In the genomic region with DNA sequence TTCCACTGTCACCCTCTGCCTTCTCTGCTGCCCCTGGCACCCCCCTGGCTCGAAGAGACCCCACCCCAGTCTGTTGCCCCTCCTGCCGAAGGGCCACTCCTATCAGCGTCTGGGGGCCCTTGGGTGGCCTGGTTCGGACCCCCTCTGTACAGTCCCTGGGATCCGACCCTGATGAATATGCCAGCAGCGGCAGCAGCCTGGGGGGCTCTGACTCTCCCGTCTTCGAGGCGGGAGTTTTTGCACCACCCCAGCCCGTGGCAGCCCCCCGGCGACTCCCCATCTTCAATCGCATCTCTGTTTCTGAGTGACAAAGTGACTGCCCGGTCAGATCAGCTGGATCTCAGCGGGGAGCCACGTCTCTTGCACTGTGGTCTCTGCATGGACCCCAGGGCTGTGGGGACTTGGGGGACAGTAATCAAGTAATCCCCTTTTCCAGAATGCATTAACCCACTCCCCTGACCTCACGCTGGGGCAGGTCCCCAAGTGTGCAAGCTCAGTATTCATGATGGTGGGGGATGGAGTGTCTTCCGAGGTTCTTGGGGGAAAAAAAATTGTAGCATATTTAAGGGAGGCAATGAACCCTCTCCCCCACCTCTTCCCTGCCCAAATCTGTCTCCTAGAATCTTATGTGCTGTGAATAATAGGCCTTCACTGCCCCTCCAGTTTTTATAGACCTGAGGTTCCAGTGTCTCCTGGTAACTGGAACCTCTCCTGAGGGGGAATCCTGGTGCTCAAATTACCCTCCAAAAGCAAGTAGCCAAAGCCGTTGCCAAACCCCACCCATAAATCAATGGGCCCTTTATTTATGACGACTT, we compare ENCODE assay signal across 8 cellular contexts. TPM values are rescaled to one million over a fixed set of nuclear protein-coding genes. Genes with fewer than 3 reads are reported as not detected.
A peak's percentile ranks its signal among the peaks of the same experiment; 100 is the strongest.
DNase-seq lines count a peak whose midpoint lies in the region; ATAC-seq and TF ChIP-seq lines count a peak whose summit lies in the region.

No MANE protein-coding gene starts in this region.

- no peak for TF ChIP-seq CTCF in breast epithelium (IDR thresholded peaks at IDR 0.05)

- peak; percentile 46 for TF ChIP-seq POLR2A in breast epithelium (IDR thresholded peaks at IDR 0.05)

- intact Hi-C loops in breast epithelium (cut with DNase I; ENCODE audit: low total_unique reads): no loop called here

- ATAC-seq in memory B cell (ENCODE audit: low read depth) (no peak), GM21515 (IDR thresholded peaks at IDR 0.05; ENCODE audit: unreplicated experiment) (no peak)

- H3K9me3 Mint-ChIP-seq in memory B cell: no peaks in the 10 kb centered on the region

- DNase-seq in NCI-H510A treated with DMSO at 0.1 percent for 48 hours (lab: John Stamatoyannopoulos, UW): peak; percentile 55
- DNase-seq in NCI-H510A (lab: John Stamatoyannopoulos, UW): no peak
- no peak for DNase-seq in NT2/D1 (ENCODE audit: low read depth, low spot score)
- peak in 1 of 2 donors; percentile 71 for DNase-seq in breast epithelium (ENCODE audit: low spot score in 2 of 2)
- peak; percentile 50 to 58 for DNase-seq in memory B cell (ENCODE audit: low spot score in 2 of 2)
- no peak for DNase-seq in NCI-H446 (lab: John Stamatoyannopoulos, UW)
- DNase-seq in SKM-1 (lab: John Stamatoyannopoulos, UW; ENCODE audit: unreplicated experiment): no peak

- peak overlapping the region; percentile 10 for H3K9ac ChIP-seq in NT2/D1 (ENCODE audit: insufficient read length, low read depth)

- peak overlapping the region; percentile 100 for H3K27ac ChIP-seq in breast epithelium

- no peaks in the 10 kb centered on the region for H3K27me3 Mint-ChIP-seq in memory B cell

- peaks cover 23% of the 10 kb centered on the region for H3K36me3 Mint-ChIP-seq in memory B cell

- H3K4me1 ChIP-seq in NT2/D1 (ENCODE audit: insufficient read depth, insufficient read length): peaks cover 11% of the 10 kb centered on the region
- H3K4me1 ChIP-seq in breast epithelium: peaks cover 0 to 13% of the 10 kb centered on the region in 2 donors

- H3K4me3 Mint-ChIP-seq in memory B cell: peak overlapping the region; percentile 85

- no peaks in the 10 kb centered on the region for H3K27me3 ChIP-seq in NT2/D1 (ENCODE audit: insufficient read depth, insufficient read length)
- no peaks in the 10 kb centered on the region for H3K27me3 ChIP-seq in breast epithelium

- no peak overlapping the region for H3K4me3 ChIP-seq in NT2/D1 (ENCODE audit: insufficient read length, low read depth)
- peak overlapping the region; percentile 81 to 98 (median 96) for H3K4me3 ChIP-seq in breast epithelium

- H3K36me3 ChIP-seq in NT2/D1 (ENCODE audit: insufficient read depth, insufficient read length, low read length) (peaks cover 10% of the 10 kb centered on the region), breast epithelium (peaks cover 6% of the 10 kb centered on the region)

- H3K9me3 ChIP-seq in NT2/D1 (ENCODE audit: insufficient read depth, low read length) (no peaks in the 10 kb centered on the region), breast epithelium (no peaks in the 10 kb centered on the region)

- peaks cover 42% of the 10 kb centered on the region for H3K4me1 Mint-ChIP-seq in memory B cell

- H3K27ac Mint-ChIP-seq in memory B cell: peak overlapping the region; percentile 96

RNA-seq across cellular contexts. Expression of a gene that starts 2.0 kb away (rescaled TPM):
- total RNA-seq in breast epithelium: 100 to 1,000 TPM in 2 of 3 donors, 10 to 100 TPM in 1; 91.7 to 299 (median 143) TPM

RNA-seq across cellular contexts. Expression of a gene that starts 3.9 kb away (rescaled TPM):
- 10 to 100 TPM in 2 of 3 donors, 1 to 10 TPM in 1; 8.0 to 11.8 (median 10.2) TPM for total RNA-seq in breast epithelium

RNA-seq across cellular contexts. Expression of a gene that starts 17.4 kb away (rescaled TPM):
- 10 to 100 TPM; 36.6 to 49.5 (median 47.3) TPM for total RNA-seq in breast epithelium

RNA-seq across cellular contexts. Expression of a gene that starts 17.7 kb away (rescaled TPM):
- 10 to 100 TPM; 41.3 to 49.5 (median 45.2) TPM for total RNA-seq in breast epithelium

RNA-seq across cellular contexts. Expression of a gene that starts 27.1 kb away (rescaled TPM):
- total RNA-seq in breast epithelium: 1,000 to 10,000 TPM; 1,681 to 3,245 (median 1,756) TPM

Comparison
In these comparisons a context has a peak if more than half of its experiments do, and no peak if none do; other contexts are left out.
1. DNase-seq: peak in NCI-H510A treated with DMSO at 0.1 percent for 48 hours (single experiment) and memory B cell (2 of 2); none in NCI-H510A (single experiment), NT2/D1 (single experiment), NCI-H446 (0 of 2) and SKM-1 (single experiment).